ENCODE assay signal across 17 cellular contexts in the genomic region with DNA sequence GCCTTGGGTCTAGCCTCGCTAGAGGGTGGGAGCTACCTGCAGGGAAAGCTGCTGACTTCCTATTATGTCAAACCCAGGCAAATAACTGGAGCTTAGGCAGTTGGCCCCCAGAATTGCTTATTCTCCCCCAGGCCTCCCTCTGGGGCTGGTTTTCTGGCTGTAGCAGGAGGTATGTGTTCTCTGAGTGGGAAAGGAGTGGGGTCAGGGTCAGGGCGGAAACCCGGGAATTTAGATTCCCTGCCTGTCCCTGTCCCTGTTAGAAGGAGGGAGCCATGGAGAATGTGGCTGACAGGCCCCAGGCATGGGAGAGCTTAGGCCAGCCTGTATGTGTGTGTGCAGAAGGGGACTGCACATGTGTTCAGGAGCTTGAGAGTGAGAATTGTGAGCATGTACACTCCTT. TPM values are rescaled to one million over a fixed set of nuclear protein-coding genes. Genes with fewer than 3 reads are reported as not detected.
DNase-seq lines count a peak whose midpoint lies in the region; ATAC-seq and TF ChIP-seq lines count a peak whose summit lies in the region.
"Had no signal": no experiment of that assay in that cellular context is flagged by ENCODE, and none has a peak within 500 bp of the region (broad histone marks: within the 10 kb centered on the region; RNA-seq: fewer than 3 reads in every experiment).

No MANE protein-coding gene starts in this region.

- H3K79me2 ChIP-seq in hepatocyte: peaks cover 13% of the 10 kb centered on the region
- H3K79me2 ChIP-seq in PC-3 (ENCODE audit: low read length): no peaks in the 10 kb centered on the region

- no peaks in the 10 kb centered on the region for H3K9me3 ChIP-seq in T-helper 17 cell (ENCODE audit: control insufficient read depth, low read length, poor library complexity, severe bottlenecking)
- H3K9me3 ChIP-seq in hepatocyte (ENCODE audit: low read depth): no peaks in the 10 kb centered on the region
- H3K9me3 ChIP-seq in PC-3 (ENCODE audit: low read length): no peaks in the 10 kb centered on the region
- H3K9me3 ChIP-seq: esophagus squamous epithelium, pancreas had no signal

- H3K4me3 Mint-ChIP-seq in activated CD8-positive, alpha-beta memory T cell treated with anti-CD3 and anti-CD28 coated beads, Interleukin-2, amount 10 ng/mL, durations not matched to agents 7 days and 5 days: no peak overlapping the region
- H3K4me3 Mint-ChIP-seq in T-helper 17 cell (peak overlapping the region; percentile 33), glutamatergic neuron (ENCODE audit: unreplicated experiment) (no peak overlapping the region)
- H3K4me3 Mint-ChIP-seq in stimulated activated effector memory CD8-positive, alpha-beta T cell treated with anti-CD3 and anti-CD28 coated beads, Interleukin-12 subunit alpha, Interleukin-12 subunit beta, amount 100 ng/mL, for 72 hours: no peak overlapping the region

- peaks cover 11% of the 10 kb centered on the region for H3K36me3 Mint-ChIP-seq in activated CD8-positive, alpha-beta memory T cell treated with anti-CD3 and anti-CD28 coated beads, Interleukin-2, amount 10 ng/mL, durations not matched to agents 7 days and 5 days
- H3K36me3 Mint-ChIP-seq in T-helper 17 cell (ENCODE audit: low read depth): peaks cover 3% of the 10 kb centered on the region
- H3K36me3 Mint-ChIP-seq in glutamatergic neuron (ENCODE audit: unreplicated experiment): no peaks in the 10 kb centered on the region
- peaks cover 72% of the 10 kb centered on the region for H3K36me3 Mint-ChIP-seq in stimulated activated effector memory CD8-positive, alpha-beta T cell treated with anti-CD3 and anti-CD28 coated beads, Interleukin-12 subunit alpha, Interleukin-12 subunit beta, amount 100 ng/mL, for 72 hours

- CTCF ChIA-PET in activated CD8-positive, alpha-beta memory T cell treated with anti-CD3 and anti-CD28 coated beads, Interleukin-2, amount 10 ng/mL, durations not matched to agents 7 days and 5 days (lab: Charles Lee): interaction anchor here (0.7 to 8.5 kb wide), 27 partner anchors 7 to 227 kb away, joined by 3 to 215 read pairs (median 9); a partner anchor contains a TSS
- CTCF ChIA-PET in PC-3 (lab: Charles Lee): no interaction called here

- H3K27me3 ChIP-seq in hepatocyte: no peaks in the 10 kb centered on the region
- no peaks in the 10 kb centered on the region for H3K27me3 ChIP-seq in PC-3 (ENCODE audit: low read length)
- H3K27me3 ChIP-seq: esophagus squamous epithelium, pancreas had no signal

- POLR2A ChIA-PET in PC-3 (lab: Charles Lee; ENCODE audit: unreplicated experiment): no interaction called here

- TF ChIP-seq CTCF in glutamatergic neuron (IDR thresholded peaks at IDR 0.05; ENCODE audit: partially characterized antibody, unreplicated experiment): no peak
- no peak for TF ChIP-seq CTCF in hepatocyte (IDR thresholded peaks at IDR 0.05; ENCODE audit: poor library complexity)
- TF ChIP-seq CTCF in PC-3 (conservative IDR thresholded peaks at IDR 0.05; ENCODE audit: low read depth, low read length): no peak

- H3K36me3 ChIP-seq in hepatocyte (replicated peaks; ENCODE audit: insufficient read depth, low read depth) (no peaks in the 10 kb centered on the region), PC-3 (ENCODE audit: low read depth, low read length) (no peaks in the 10 kb centered on the region; the same call in 1 of the 2 replicates)
- H3K36me3 ChIP-seq: pancreas had no signal

- H3K9me2 ChIP-seq in hepatocyte (replicated peaks; ENCODE audit: insufficient read depth): no peaks in the 10 kb centered on the region
- no peaks in the 10 kb centered on the region for H3K9me2 ChIP-seq in PC-3 (replicated peaks; ENCODE audit: low read length)

- H3K27ac ChIP-seq in hepatocyte: no peak overlapping the region
- H3K27ac ChIP-seq in PC-3 (ENCODE audit: low read length): no peak overlapping the region
- H3K27ac ChIP-seq: VCaP had no signal

- intact Hi-C loops in PC-3 (cut with micrococcal nuclease): no loop called here

- 85% methylated on average over 3 of the region's 3 CpGs for WGBS in hepatocyte (ENCODE audit: low lambda C conversion rate, missing lambda C conversion rate)

- no peak for ATAC-seq in activated CD8-positive, alpha-beta memory T cell treated with anti-CD3 and anti-CD28 coated beads, Interleukin-2, amount 10 ng/mL, durations not matched to agents 7 days and 5 days
- ATAC-seq in T-helper 17 cell: no peak
- ATAC-seq in stimulated activated effector memory CD8-positive, alpha-beta T cell treated with anti-CD3 and anti-CD28 coated beads, Interleukin-12 subunit alpha, Interleukin-12 subunit beta, amount 100 ng/mL, for 72 hours: no peak
- no peak for ATAC-seq in HG02763 (IDR thresholded peaks at IDR 0.05; ENCODE audit: unreplicated experiment)
- ATAC-seq in PC-3: no peak
- ATAC-seq: pancreas, SK-N-SH treated with all-trans-retinoic acid at 6 μM for 48 hours had no signal

- no peaks in the 10 kb centered on the region for H4K20me1 ChIP-seq in hepatocyte (ENCODE audit: insufficient read depth, poor library complexity, severe bottlenecking)
- no peaks in the 10 kb centered on the region for H4K20me1 ChIP-seq in PC-3 (ENCODE audit: low read length)

- no peak overlapping the region for H3K4me3 ChIP-seq in hepatocyte
- H3K4me3 ChIP-seq in PC-3 (ENCODE audit: low read length): no peak overlapping the region
- H3K4me3 ChIP-seq: esophagus squamous epithelium, pancreas had no signal

- no peaks in the 10 kb centered on the region for H3K9me3 Mint-ChIP-seq in activated CD8-positive, alpha-beta memory T cell treated with anti-CD3 and anti-CD28 coated beads, Interleukin-2, amount 10 ng/mL, durations not matched to agents 7 days and 5 days (ENCODE audit: low read depth)
- peaks cover 25% of the 10 kb centered on the region for H3K9me3 Mint-ChIP-seq in glutamatergic neuron (ENCODE audit: unreplicated experiment)
- no peaks in the 10 kb centered on the region for H3K9me3 Mint-ChIP-seq in stimulated activated effector memory CD8-positive, alpha-beta T cell treated with anti-CD3 and anti-CD28 coated beads, Interleukin-12 subunit alpha, Interleukin-12 subunit beta, amount 100 ng/mL, for 72 hours

- BruUV-seq in PC-3 (replicated peaks; lab: Mats Ljungman, UMichigan): no TSS peak

- H3K4me2 ChIP-seq in hepatocyte (no peak overlapping the region), PC-3 (ENCODE audit: low read length) (no peak overlapping the region)

- H3K9ac ChIP-seq in PC-3 (ENCODE audit: low read length): no peak overlapping the region

- H2AFZ ChIP-seq in hepatocyte (no peak overlapping the region), PC-3 (ENCODE audit: low read length) (no peak overlapping the region)

- H3K4me1 ChIP-seq in hepatocyte (ENCODE audit: insufficient read depth) (peaks cover 34% of the 10 kb centered on the region), PC-3 (ENCODE audit: insufficient read depth, low read length) (peaks cover 31% of the 10 kb centered on the region)

- H3F3A ChIP-seq in PC-3 (ENCODE audit: low read length, unreplicated experiment): no peaks in the 10 kb centered on the region

- peak overlapping the region; percentile 91 for H3K27ac Mint-ChIP-seq in activated CD8-positive, alpha-beta memory T cell treated with anti-CD3 and anti-CD28 coated beads, Interleukin-2, amount 10 ng/mL, durations not matched to agents 7 days and 5 days
- peak overlapping the region; percentile 90 for H3K27ac Mint-ChIP-seq in T-helper 17 cell
- peak overlapping the region; percentile 64 for H3K27ac Mint-ChIP-seq in glutamatergic neuron (ENCODE audit: unreplicated experiment)
- H3K27ac Mint-ChIP-seq in stimulated activated effector memory CD8-positive, alpha-beta T cell treated with anti-CD3 and anti-CD28 coated beads, Interleukin-12 subunit alpha, Interleukin-12 subunit beta, amount 100 ng/mL, for 72 hours: peak overlapping the region; percentile 96

- H3K27me3 Mint-ChIP-seq in activated CD8-positive, alpha-beta memory T cell treated with anti-CD3 and anti-CD28 coated beads, Interleukin-2, amount 10 ng/mL, durations not matched to agents 7 days and 5 days: no peaks in the 10 kb centered on the region
- H3K27me3 Mint-ChIP-seq in T-helper 17 cell (no peaks in the 10 kb centered on the region), glutamatergic neuron (ENCODE audit: unreplicated experiment) (peaks cover 21% of the 10 kb centered on the region)

- peaks cover 58% of the 10 kb centered on the region for H3K4me1 Mint-ChIP-seq in activated CD8-positive, alpha-beta memory T cell treated with anti-CD3 and anti-CD28 coated beads, Interleukin-2, amount 10 ng/mL, durations not matched to agents 7 days and 5 days
- H3K4me1 Mint-ChIP-seq in T-helper 17 cell: peaks cover 31% of the 10 kb centered on the region
- peaks cover 47% of the 10 kb centered on the region for H3K4me1 Mint-ChIP-seq in glutamatergic neuron (ENCODE audit: low read depth, unreplicated experiment)
- H3K4me1 Mint-ChIP-seq in stimulated activated effector memory CD8-positive, alpha-beta T cell treated with anti-CD3 and anti-CD28 coated beads, Interleukin-12 subunit alpha, Interleukin-12 subunit beta, amount 100 ng/mL, for 72 hours: peaks cover 54% of the 10 kb centered on the region

- DNase-seq in activated CD8-positive, alpha-beta memory T cell treated with anti-CD3 and anti-CD28 coated beads, Interleukin-2, amount 10 ng/mL, durations not matched to agents 7 days and 5 days: no peak
- DNase-seq in activated CD8-positive, alpha-beta memory T cell treated with anti-CD3 and anti-CD28 coated beads for 24 hours: no peak
- no peak for DNase-seq in T-helper 17 cell
- no peak for DNase-seq in glutamatergic neuron
- no peak for DNase-seq in stimulated activated effector memory CD8-positive, alpha-beta T cell treated with anti-CD3 and anti-CD28 coated beads, Interleukin-12 subunit alpha, Interleukin-12 subunit beta, amount 100 ng/mL, for 72 hours (ENCODE audit: low spot score in 2 of 2)
- no peak for DNase-seq in hepatocyte (ENCODE audit: low spot score)
- DNase-seq in PC-3: no peak
- DNase-seq: cortex of kidney; esophagus squamous epithelium; NCI-H1694 treated with DMSO at 0.1 percent for 48 hours; NCI-H446; OCI-M1; stimulated activated CD4-positive, alpha-beta T cell treated with anti-CD3 and anti-CD28 coated beads, Interleukin-12 subunit alpha, Interleukin-12 subunit beta, amount 100 ng/mL, for 4 hours had no signal

RNA-seq across cellular contexts. Expression of a gene that starts 13.6 kb away (rescaled TPM):
- 1 to 10 TPM; 1.8 to 4.1 TPM for total RNA-seq in activated CD8-positive, alpha-beta memory T cell treated with anti-CD3 and anti-CD28 coated beads, Interleukin-2, amount 10 ng/mL, durations not matched to agents 7 days and 5 days
- total RNA-seq in T-helper 17 cell: 1 to 10 TPM; 3.2 to 4.3 TPM
- total RNA-seq in glutamatergic neuron (ENCODE audit: unreplicated experiment): 130 TPM
- total RNA-seq in hepatocyte: 90.9 and 110 TPM in 2 replicates
- polyA plus RNA-seq in hepatocyte: 98.7 and 106 TPM in 2 replicates
- total RNA-seq in PC-3 (2014; rRNA removed): 31.1 and 42.4 TPM in 2 replicates
